Comparison of ENCODE assay signal across 1 cellular context in the genomic region with DNA sequence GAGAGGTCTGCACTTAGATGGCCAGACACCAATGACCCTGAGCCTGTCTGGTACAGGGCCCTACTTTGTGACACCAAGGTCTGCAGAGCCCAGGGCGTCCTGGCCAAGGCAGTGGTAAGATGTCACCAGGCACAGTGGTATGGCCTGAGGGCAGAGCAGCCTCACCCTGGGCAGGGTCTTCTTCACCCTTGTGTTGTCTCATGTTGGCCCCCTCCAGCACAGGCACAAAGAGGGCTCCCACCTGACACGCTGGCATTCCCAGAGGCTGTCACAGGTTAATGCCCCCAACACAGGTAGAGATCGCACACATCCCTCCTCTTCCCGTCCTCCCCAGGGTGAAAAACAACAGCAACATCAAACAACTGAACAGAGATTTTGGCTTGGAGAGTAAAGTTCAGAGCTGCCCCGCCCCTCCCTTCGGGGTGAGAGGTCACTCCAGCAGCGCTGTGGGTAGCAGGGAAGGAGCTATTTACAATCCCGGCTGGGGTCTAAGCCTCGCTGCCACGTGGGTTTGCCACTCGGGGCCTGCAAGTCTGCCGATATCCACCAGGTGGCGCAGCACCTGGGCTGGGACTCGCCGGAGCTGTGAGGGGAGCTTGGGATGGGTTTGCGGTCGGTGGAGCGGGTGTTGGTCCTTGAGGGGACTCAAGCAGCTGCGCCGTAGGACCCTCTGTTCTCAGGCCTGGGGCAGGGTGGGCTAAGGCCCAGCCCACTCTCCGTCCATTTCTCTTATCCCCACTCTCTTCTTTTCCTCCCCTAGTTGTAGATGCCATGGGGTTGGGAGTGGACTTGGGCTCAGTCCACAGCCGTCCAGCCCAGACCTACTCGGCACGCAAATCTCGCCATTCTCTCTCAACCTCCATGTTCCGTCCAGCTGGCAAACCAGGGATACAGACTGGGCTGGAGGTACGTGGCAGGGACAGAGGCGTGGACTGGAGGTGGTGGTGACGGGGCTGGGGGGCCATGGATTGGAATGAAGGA.
TF ChIP-seq lines count a peak whose summit lies in the region.

No MANE protein-coding gene starts in this region.

TF ChIP-seq in HepG2, 621 proteins besides CTCF, POLR2A, EP300 and RAD21 (continues in another document):
- TF ChIP-seq KDM4B (CRISPR knock-in tag; IDR thresholded peaks at IDR 0.05) (peak; percentile 53; the same call in 1 of the 2 replicates), GFI1 (CRISPR knock-in tag; IDR thresholded peaks at IDR 0.05; ENCODE audit: borderline replicate concordance) (peak; percentile 98), GABPB1 (CRISPR knock-in tag; IDR thresholded peaks at IDR 0.05) (peak; percentile 72), ZNF780A (CRISPR knock-in tag; IDR thresholded peaks at IDR 0.05) (no peak), NONO (IDR thresholded peaks at IDR 0.05) (no peak), NONO (CRISPR knock-in tag; conservative IDR thresholded peaks at IDR 0.05) (peak; percentile 78; the same call in 1 of the 2 replicates), RNF2 (conservative IDR thresholded peaks at IDR 0.05; ENCODE audit: low read depth) (peak; percentile 52; the same call in 1 of the 2 replicates), PHF8 (CRISPR knock-in tag; IDR thresholded peaks at IDR 0.05) (peak; percentile 47; the same call in 1 of the 2 replicates), FOSL2 (CRISPR knock-in tag; IDR thresholded peaks at IDR 0.05) (peak; percentile 58), ZNF501 (CRISPR knock-in tag; IDR thresholded peaks at IDR 0.05) (peak; percentile 93; the same call in 1 of the 2 replicates), EZH2 (conservative IDR thresholded peaks at IDR 0.05; ENCODE audit: low read depth, low read length) (no peak), PCBP1 (IDR thresholded peaks at IDR 0.05; ENCODE audit: borderline replicate concordance, low read depth, low read length) (peak; percentile 14; the same call in 1 of the 2 replicates), SRSF4 (IDR thresholded peaks at IDR 0.05; ENCODE audit: low read depth, low read length, poor library complexity, severe bottlenecking) (no peak), ZBTB7B (CRISPR knock-in tag; IDR thresholded peaks at IDR 0.05) (peak; percentile 79; the same call in 1 of the 2 replicates), GATAD2A (CRISPR knock-in tag; IDR thresholded peaks at IDR 0.05) (peak; percentile 91), NCOA1 (CRISPR knock-in tag; IDR thresholded peaks at IDR 0.05) (0 out of 2 replicates have a peak, but pooled peaks have one; percentile 68), RXRB (CRISPR knock-in tag; IDR thresholded peaks at IDR 0.05; ENCODE audit: borderline replicate concordance) (peak; percentile 97), ZNF567 (CRISPR knock-in tag; IDR thresholded peaks at IDR 0.05; ENCODE audit: borderline replicate concordance) (peak; percentile 88; the same call in 1 of the 2 replicates), ZNF121 (CRISPR knock-in tag; IDR thresholded peaks at IDR 0.05) (no peak), KLF13 (CRISPR knock-in tag; IDR thresholded peaks at IDR 0.05) (0 out of 2 replicates have a peak, but pooled peaks have one; percentile 23), MIXL1 (CRISPR knock-in tag; IDR thresholded peaks at IDR 0.05) (peak; percentile 53; the same call in 1 of the 2 replicates), MTA1 (CRISPR knock-in tag; IDR thresholded peaks at IDR 0.05; ENCODE audit: borderline replicate concordance) (peak; percentile 96), ZFP36L1 (CRISPR knock-in tag; IDR thresholded peaks at IDR 0.05) (no peak), ZNF792 (CRISPR knock-in tag; IDR thresholded peaks at IDR 0.05) (peak; percentile 72; the same call in 1 of the 2 replicates), ZNF224 (CRISPR knock-in tag; IDR thresholded peaks at IDR 0.05) (no peak), HNRNPL (IDR thresholded peaks at IDR 0.05; ENCODE audit: low read depth, low read length) (0 out of 2 replicates have a peak, but pooled peaks have one; percentile 24), DPF2 (CRISPR knock-in tag; IDR thresholded peaks at IDR 0.05; ENCODE audit: borderline replicate concordance, low read depth) (no peak), PAF1 (CRISPR knock-in tag; IDR thresholded peaks at IDR 0.05) (no peak)
- TF ChIP-seq, protein P1, sequence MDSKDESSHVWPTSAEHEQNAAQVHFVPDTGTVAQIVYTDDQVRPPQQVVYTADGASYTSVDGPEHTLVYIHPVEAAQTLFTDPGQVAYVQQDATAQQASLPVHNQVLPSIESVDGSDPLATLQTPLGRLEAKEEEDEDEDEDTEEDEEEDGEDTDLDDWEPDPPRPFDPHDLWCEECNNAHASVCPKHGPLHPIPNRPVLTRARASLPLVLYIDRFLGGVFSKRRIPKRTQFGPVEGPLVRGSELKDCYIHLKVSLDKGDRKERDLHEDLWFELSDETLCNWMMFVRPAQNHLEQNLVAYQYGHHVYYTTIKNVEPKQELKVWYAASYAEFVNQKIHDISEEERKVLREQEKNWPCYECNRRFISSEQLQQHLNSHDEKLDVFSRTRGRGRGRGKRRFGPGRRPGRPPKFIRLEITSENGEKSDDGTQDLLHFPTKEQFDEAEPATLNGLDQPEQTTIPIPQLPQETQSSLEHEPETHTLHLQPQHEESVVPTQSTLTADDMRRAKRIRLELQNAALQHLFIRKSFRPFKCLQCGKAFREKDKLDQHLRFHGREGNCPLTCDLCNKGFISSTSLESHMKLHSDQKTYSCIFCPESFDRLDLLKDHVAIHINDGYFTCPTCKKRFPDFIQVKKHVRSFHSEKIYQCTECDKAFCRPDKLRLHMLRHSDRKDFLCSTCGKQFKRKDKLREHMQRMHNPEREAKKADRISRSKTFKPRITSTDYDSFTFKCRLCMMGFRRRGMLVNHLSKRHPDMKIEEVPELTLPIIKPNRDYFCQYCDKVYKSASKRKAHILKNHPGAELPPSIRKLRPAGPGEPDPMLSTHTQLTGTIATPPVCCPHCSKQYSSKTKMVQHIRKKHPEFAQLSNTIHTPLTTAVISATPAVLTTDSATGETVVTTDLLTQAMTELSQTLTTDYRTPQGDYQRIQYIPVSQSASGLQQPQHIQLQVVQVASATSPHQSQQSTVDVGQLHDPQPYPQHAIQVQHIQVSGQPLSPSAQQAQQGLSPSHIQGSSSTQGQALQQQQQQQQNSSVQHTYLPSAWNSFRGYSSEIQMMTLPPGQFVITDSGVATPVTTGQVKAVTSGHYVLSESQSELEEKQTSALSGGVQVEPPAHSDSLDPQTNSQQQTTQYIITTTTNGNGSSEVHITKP (CRISPR knock-in tag; IDR thresholded peaks at IDR 0.05; ENCODE audit: low read depth), result peak; percentile 36; the same call in 1 of the 2 replicates
- TF ChIP-seq, protein P2, sequence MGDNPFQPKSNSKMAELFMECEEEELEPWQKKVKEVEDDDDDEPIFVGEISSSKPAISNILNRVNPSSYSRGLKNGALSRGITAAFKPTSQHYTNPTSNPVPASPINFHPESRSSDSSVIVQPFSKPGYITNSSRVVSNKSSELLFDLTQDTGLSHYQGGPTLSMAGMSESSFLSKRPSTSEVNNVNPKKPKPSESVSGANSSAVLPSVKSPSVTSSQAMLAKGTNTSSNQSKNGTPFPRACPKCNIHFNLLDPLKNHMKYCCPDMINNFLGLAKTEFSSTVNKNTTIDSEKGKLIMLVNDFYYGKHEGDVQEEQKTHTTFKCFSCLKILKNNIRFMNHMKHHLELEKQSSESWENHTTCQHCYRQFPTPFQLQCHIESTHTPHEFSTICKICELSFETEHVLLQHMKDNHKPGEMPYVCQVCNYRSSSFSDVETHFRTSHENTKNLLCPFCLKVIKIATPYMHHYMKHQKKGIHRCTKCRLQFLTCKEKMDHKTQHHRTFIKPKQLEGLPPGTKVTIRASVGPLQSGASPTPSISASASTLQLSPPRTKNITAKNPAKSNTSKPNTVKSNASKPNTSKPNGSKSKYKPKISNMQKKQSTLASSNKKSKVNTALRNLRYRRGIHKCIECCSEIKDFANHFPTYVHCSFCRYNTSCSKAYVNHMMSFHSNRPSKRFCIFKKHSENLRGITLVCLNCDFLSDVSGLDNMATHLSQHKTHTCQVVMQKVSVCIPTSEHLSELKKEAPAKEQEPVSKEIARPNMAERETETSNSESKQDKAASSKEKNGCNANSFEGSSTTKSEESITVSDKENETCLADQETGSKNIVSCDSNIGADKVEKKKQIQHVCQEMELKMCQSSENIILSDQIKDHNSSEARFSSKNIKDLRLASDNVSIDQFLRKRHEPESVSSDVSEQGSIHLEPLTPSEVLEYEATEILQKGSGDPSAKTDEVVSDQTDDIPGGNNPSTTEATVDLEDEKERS (CRISPR knock-in tag; IDR thresholded peaks at IDR 0.05), result peak; percentile 90; the same call in 1 of the 2 replicates
- TF ChIP-seq, protein P3, sequence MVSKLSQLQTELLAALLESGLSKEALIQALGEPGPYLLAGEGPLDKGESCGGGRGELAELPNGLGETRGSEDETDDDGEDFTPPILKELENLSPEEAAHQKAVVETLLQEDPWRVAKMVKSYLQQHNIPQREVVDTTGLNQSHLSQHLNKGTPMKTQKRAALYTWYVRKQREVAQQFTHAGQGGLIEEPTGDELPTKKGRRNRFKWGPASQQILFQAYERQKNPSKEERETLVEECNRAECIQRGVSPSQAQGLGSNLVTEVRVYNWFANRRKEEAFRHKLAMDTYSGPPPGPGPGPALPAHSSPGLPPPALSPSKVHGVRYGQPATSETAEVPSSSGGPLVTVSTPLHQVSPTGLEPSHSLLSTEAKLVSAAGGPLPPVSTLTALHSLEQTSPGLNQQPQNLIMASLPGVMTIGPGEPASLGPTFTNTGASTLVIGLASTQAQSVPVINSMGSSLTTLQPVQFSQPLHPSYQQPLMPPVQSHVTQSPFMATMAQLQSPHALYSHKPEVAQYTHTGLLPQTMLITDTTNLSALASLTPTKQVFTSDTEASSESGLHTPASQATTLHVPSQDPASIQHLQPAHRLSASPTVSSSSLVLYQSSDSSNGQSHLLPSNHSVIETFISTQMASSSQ (IDR thresholded peaks at IDR 0.05; ENCODE audit: low read depth), result no peak
- TF ChIP-seq, protein P3 (CRISPR knock-in tag; IDR thresholded peaks at IDR 0.05; ENCODE audit: borderline replicate concordance), result no peak; the same call in 1 of the 2 replicates
- TF ChIP-seq, protein P4, sequence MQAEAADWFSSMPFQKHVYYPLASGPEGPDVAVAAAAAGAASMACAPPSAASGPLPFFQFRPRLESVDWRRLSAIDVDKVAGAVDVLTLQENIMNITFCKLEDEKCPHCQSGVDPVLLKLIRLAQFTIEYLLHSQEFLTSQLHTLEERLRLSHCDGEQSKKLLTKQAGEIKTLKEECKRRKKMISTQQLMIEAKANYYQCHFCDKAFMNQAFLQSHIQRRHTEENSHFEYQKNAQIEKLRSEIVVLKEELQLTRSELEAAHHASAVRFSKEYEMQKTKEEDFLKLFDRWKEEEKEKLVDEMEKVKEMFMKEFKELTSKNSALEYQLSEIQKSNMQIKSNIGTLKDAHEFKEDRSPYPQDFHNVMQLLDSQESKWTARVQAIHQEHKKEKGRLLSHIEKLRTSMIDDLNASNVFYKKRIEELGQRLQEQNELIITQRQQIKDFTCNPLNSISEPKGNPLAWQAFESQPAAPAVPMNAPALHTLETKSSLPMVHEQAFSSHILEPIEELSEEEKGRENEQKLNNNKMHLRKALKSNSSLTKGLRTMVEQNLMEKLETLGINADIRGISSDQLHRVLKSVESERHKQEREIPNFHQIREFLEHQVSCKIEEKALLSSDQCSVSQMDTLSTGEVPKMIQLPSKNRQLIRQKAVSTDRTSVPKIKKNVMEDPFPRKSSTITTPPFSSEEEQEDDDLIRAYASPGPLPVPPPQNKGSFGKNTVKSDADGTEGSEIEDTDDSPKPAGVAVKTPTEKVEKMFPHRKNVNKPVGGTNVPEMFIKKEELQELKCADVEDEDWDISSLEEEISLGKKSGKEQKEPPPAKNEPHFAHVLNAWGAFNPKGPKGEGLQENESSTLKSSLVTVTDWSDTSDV (CRISPR knock-in tag; IDR thresholded peaks at IDR 0.05), result 0 out of 2 replicates have a peak, but pooled peaks have one; percentile 23
- TF ChIP-seq, protein P5, sequence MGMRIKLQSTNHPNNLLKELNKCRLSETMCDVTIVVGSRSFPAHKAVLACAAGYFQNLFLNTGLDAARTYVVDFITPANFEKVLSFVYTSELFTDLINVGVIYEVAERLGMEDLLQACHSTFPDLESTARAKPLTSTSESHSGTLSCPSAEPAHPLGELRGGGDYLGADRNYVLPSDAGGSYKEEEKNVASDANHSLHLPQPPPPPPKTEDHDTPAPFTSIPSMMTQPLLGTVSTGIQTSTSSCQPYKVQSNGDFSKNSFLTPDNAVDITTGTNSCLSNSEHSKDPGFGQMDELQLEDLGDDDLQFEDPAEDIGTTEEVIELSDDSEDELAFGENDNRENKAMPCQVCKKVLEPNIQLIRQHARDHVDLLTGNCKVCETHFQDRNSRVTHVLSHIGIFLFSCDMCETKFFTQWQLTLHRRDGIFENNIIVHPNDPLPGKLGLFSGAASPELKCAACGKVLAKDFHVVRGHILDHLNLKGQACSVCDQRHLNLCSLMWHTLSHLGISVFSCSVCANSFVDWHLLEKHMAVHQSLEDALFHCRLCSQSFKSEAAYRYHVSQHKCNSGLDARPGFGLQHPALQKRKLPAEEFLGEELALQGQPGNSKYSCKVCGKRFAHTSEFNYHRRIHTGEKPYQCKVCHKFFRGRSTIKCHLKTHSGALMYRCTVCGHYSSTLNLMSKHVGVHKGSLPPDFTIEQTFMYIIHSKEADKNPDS (CRISPR knock-in tag; IDR thresholded peaks at IDR 0.05), result 0 out of 2 replicates have a peak, but pooled peaks have one; percentile 16
- TF ChIP-seq, protein P6, sequence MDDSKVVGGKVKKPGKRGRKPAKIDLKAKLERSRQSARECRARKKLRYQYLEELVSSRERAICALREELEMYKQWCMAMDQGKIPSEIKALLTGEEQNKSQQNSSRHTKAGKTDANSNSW (CRISPR knock-in tag; IDR thresholded peaks at IDR 0.05; ENCODE audit: borderline replicate concordance), result no peak
